Comparison of ENCODE assay signal across 8 cellular contexts in the genomic region with DNA sequence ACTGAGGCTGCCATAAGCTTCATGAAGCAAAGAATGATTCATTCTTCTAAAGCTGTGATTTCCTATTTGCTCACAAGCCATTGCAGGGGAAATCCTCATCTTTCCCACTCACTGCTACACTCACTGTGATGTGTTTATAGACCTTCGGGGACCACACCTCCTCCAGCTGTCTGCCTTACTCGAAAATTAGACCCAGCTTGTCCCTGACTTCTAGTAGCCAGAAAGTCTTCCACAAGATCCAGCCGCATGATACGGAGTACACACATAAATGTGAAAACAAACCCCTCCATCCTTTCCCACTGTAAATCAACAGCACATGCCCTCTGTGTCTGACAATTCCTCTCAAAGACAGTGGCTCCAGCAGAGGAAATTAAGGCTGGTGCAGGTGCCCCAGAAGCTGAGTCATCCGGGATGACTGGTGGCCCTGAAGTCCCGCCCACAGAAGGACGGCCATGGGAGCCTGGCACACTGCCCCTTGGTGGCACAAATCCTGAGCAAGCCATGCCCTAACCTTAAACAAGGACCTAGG.
DNase-seq lines count a peak whose midpoint lies in the region; ATAC-seq and TF ChIP-seq lines count a peak whose summit lies in the region.

No MANE protein-coding gene starts in this region.

- H3K4me3 ChIP-seq in fibroblast of mammary gland (ENCODE audit: control insufficient read depth, low read depth, low read length), result no peak overlapping the region

- DNase-seq in GM04503 (ENCODE audit: low read depth) (peak; percentile 20), NCI-H774 (lab: John Stamatoyannopoulos, UW) (peak; percentile 34), fibroblast of mammary gland (ENCODE audit: low read depth) (peak; percentile 76), NCI-H187 treated with DMSO at 0.1 percent for 48 hours (lab: John Stamatoyannopoulos, UW) (no peak), NCI-H2107 (lab: John Stamatoyannopoulos, UW) (no peak)
- peak; percentile 3 to 13 for DNase-seq in stimulated activated CD4-positive, alpha-beta T cell treated with anti-CD3 and anti-CD28 coated beads, Interleukin-2, amount 100 ng/mL, for 48 hours

- ATAC-seq in GM21381 (IDR thresholded peaks at IDR 0.05; ENCODE audit: unreplicated experiment), result no peak
- ATAC-seq in HG03280 (IDR thresholded peaks at IDR 0.05; ENCODE audit: unreplicated experiment), result no peak

- no peak for TF ChIP-seq CTCF in fibroblast of mammary gland (conservative IDR thresholded peaks at IDR 0.05; ENCODE audit: control insufficient read depth, insufficient read depth, low read depth, low read length)

Comparison
In these comparisons a context has a peak if more than half of its experiments do, and no peak if none do; other contexts are left out.
1. DNase-seq: peak in GM04503 (single experiment), NCI-H774 (single experiment), fibroblast of mammary gland (single experiment) and stimulated activated CD4-positive, alpha-beta T cell treated with anti-CD3 and anti-CD28 coated beads, Interleukin-2, amount 100 ng/mL, for 48 hours (2 of 2); none in NCI-H187 treated with DMSO at 0.1 percent for 48 hours (single experiment) and NCI-H2107 (single experiment).